ENCODE assay signal across 8 cellular contexts in genomic region chr12:1660304-1661187, GRCh38. TPM values are rescaled to one million over a fixed set of nuclear protein-coding genes. Genes with fewer than 3 reads are reported as not detected.
DNase-seq lines count a peak whose midpoint lies in the region; ATAC-seq and TF ChIP-seq lines count a peak whose summit lies in the region.

No MANE protein-coding gene starts in this region.

- H3K9me3 Mint-ChIP-seq in CD4-positive, alpha-beta T cell: peaks cover 2% of the 10 kb centered on the region
- H3K9me3 Mint-ChIP-seq in activated B cell treated with CpG ODN at 0.5 μM for 24 hours: no peaks in the 10 kb centered on the region
- H3K9me3 Mint-ChIP-seq in naive B cell: peaks cover 0 to 4% (median 0%) of the 10 kb centered on the region in 7 donors

- no peak overlapping the region for H3K27ac ChIP-seq in CD4-positive, alpha-beta T cell (ENCODE audit: low read depth, low read length)
- peak overlapping the region; percentile 52 for H3K27ac ChIP-seq in thymus (ENCODE audit: low read depth)

- CTCF ChIA-PET in CD4-positive, alpha-beta T cell (lab: Charles Lee): interaction anchor here (1.0 to 2.5 kb wide), 5 partner anchors 8 to 279 kb away, joined by 3 to 15 read pairs (median 5); no protein-coding TSS in a partner anchor
- CTCF ChIA-PET in activated B cell treated with CpG ODN at 0.5 μM for 24 hours (lab: Charles Lee): interaction anchor here (1.5 to 3.6 kb wide), 2 partner anchors 30 to 131 kb away, joined by 6 to 25 read pairs; partner anchors contain the start of gene ADIPOR2

- intact Hi-C loops in CD4-positive, alpha-beta T cell (cut with DNase I, micrococcal nuclease): loop anchor here in 1 of 2 experiments (2.0 kb wide), 2 partner anchors 30 to 130 kb away; partner anchors contain the start of gene ADIPOR2
- intact Hi-C loops in activated B cell treated with CpG ODN at 0.5 μM for 24 hours (cut with micrococcal nuclease): loop anchor here (1.0 kb wide), 2 partner anchors 31 to 344 kb away; partner anchors contain the start of genes ADIPOR2 and DCP1B

- 90% methylated on average over 18 of the region's 20 CpGs for WGBS in thymus

- H3K4me3 ChIP-seq in thymus (ENCODE audit: low read length): no peak overlapping the region

- H3K27ac Mint-ChIP-seq in CD4-positive, alpha-beta T cell: peak overlapping the region; percentile 72
- H3K27ac Mint-ChIP-seq in activated B cell treated with CpG ODN at 0.5 μM for 24 hours (peak overlapping the region; percentile 53), naive B cell (peak overlapping the region in 5 of 6 donors; percentile 9 to 84 (median 47))

- H3K9me3 ChIP-seq in CD4-positive, alpha-beta T cell (ENCODE audit: control insufficient read depth, low read length): no peaks in the 10 kb centered on the region
- H3K9me3 ChIP-seq in thymus (ENCODE audit: control insufficient read depth): no peaks in the 10 kb centered on the region

- DNase-seq in CD4-positive, alpha-beta T cell: peak in 7 of 10 experiments; percentile 23 to 57 (median 42)
- DNase-seq in activated B cell treated with CpG ODN at 0.5 μM for 24 hours: no peak
- peak; percentile 60 for DNase-seq in effector CD4-positive, alpha-beta T cell
- DNase-seq in naive B cell: no peak

- no peaks in the 10 kb centered on the region for H3K27me3 ChIP-seq in CD4-positive, alpha-beta T cell (ENCODE audit: control insufficient read depth, insufficient read depth, low read length)
- no peaks in the 10 kb centered on the region for H3K27me3 ChIP-seq in thymus (ENCODE audit: control insufficient read depth, insufficient read depth)

- ATAC-seq in CD4-positive, alpha-beta T cell (ENCODE audit: poor library complexity): peak; percentile 48
- ATAC-seq in activated B cell treated with CpG ODN at 0.5 μM for 24 hours (ENCODE audit: low read depth): no peak
- no peak for ATAC-seq in naive B cell (ENCODE audit: low read depth in 2 of 2)
- no peak for ATAC-seq in GM18907 (IDR thresholded peaks at IDR 0.05; ENCODE audit: unreplicated experiment)
- no peak for ATAC-seq in HG02938 (IDR thresholded peaks at IDR 0.05; ENCODE audit: unreplicated experiment)
- no peak for ATAC-seq in HG02763 (IDR thresholded peaks at IDR 0.05; ENCODE audit: unreplicated experiment)

- POLR2A ChIA-PET in CD4-positive, alpha-beta T cell (lab: Charles Lee): interaction anchor here (0.8 to 3.0 kb wide), 3 partner anchors 12 to 37 kb away, joined by 3 to 34 read pairs (median 3); partner anchors contain the start of gene ADIPOR2
- POLR2A ChIA-PET in activated B cell treated with CpG ODN at 0.5 μM for 24 hours (lab: Charles Lee): interaction anchor here (0.6 to 2.9 kb wide), 2 partner anchors 30 to 406 kb away, joined by 3 to 29 read pairs; partner anchors contain the start of gene ADIPOR2

- no peaks in the 10 kb centered on the region for H3K36me3 Mint-ChIP-seq in CD4-positive, alpha-beta T cell (ENCODE audit: low read depth)
- H3K36me3 Mint-ChIP-seq in activated B cell treated with CpG ODN at 0.5 μM for 24 hours (ENCODE audit: low read depth) (no peaks in the 10 kb centered on the region), naive B cell (no peaks in the 10 kb centered on the region)

- H3K4me1 Mint-ChIP-seq in CD4-positive, alpha-beta T cell (ENCODE audit: low read depth): peaks cover 31% of the 10 kb centered on the region
- peaks cover 16% of the 10 kb centered on the region for H3K4me1 Mint-ChIP-seq in activated B cell treated with CpG ODN at 0.5 μM for 24 hours
- peaks cover 11 to 17% (median 12%) of the 10 kb centered on the region in 3 donors for H3K4me1 Mint-ChIP-seq in naive B cell

- no peaks in the 10 kb centered on the region for H3K4me1 ChIP-seq in thymus (ENCODE audit: control insufficient read depth, insufficient read depth, low read length)

- peak overlapping the region; percentile 65 for H3K4me3 Mint-ChIP-seq in CD4-positive, alpha-beta T cell
- H3K4me3 Mint-ChIP-seq in activated B cell treated with CpG ODN at 0.5 μM for 24 hours (peak overlapping the region; percentile 5), naive B cell (peak overlapping the region in 7 of 8 donors; percentile 7 to 83 (median 42))

- no peaks in the 10 kb centered on the region for H3K36me3 ChIP-seq in thymus (ENCODE audit: control insufficient read depth, insufficient read depth)

- no peak for TF ChIP-seq CTCF in CD4-positive, alpha-beta T cell (IDR thresholded peaks at IDR 0.05)
- no peak for TF ChIP-seq CTCF in activated B cell treated with CpG ODN at 0.5 μM for 24 hours (IDR thresholded peaks at IDR 0.05)

- no peaks in the 10 kb centered on the region for H3K27me3 Mint-ChIP-seq in CD4-positive, alpha-beta T cell
- no peaks in the 10 kb centered on the region for H3K27me3 Mint-ChIP-seq in activated B cell treated with CpG ODN at 0.5 μM for 24 hours
- no peaks in the 10 kb centered on the region for H3K27me3 Mint-ChIP-seq in naive B cell

RNA-seq across cellular contexts. Expression of gene ADIPOR2, which starts 30.3 kb away (rescaled TPM):
- 10 to 100 TPM; 12.5 to 12.6 TPM for total RNA-seq in CD4-positive, alpha-beta T cell
- total RNA-seq in activated B cell treated with CpG ODN at 0.5 μM for 24 hours: 43.0 and 43.1 TPM in 2 replicates
- polyA plus RNA-seq in naive B cell (ENCODE audit: low read depth in 6 of 6) (1 to 10 TPM; 2.4 to 4.2 (median 3.7) TPM), thymus (25.6 TPM)

RNA-seq across cellular contexts. Expression of gene WNT5B, which starts 31.5 kb away (rescaled TPM):
- not detected for total RNA-seq in CD4-positive, alpha-beta T cell
- total RNA-seq in activated B cell treated with CpG ODN at 0.5 μM for 24 hours: 0.69 and 1.0 TPM in 2 replicates
- polyA plus RNA-seq in naive B cell (ENCODE audit: low read depth in 6 of 6): not detected
- 4.1 TPM for polyA plus RNA-seq in thymus

Comparison
In these comparisons a context has a peak if more than half of its experiments do, and no peak if none do; other contexts are left out.
1. DNase-seq: peak in CD4-positive, alpha-beta T cell (7 of 10) and effector CD4-positive, alpha-beta T cell (single experiment); none in activated B cell treated with CpG ODN at 0.5 μM for 24 hours (single experiment) and naive B cell (single experiment).
2. H3K4me3 Mint-ChIP-seq: peak in every context shown above with its lines; median percentile 65 in CD4-positive, alpha-beta T cell; 42 in naive B cell; 5 in activated B cell treated with CpG ODN at 0.5 μM for 24 hours.
3. Peak in every context shown above with its lines, with median percentiles within 50 percentile points of each other: H3K27ac Mint-ChIP-seq.